In the genomic region with DNA sequence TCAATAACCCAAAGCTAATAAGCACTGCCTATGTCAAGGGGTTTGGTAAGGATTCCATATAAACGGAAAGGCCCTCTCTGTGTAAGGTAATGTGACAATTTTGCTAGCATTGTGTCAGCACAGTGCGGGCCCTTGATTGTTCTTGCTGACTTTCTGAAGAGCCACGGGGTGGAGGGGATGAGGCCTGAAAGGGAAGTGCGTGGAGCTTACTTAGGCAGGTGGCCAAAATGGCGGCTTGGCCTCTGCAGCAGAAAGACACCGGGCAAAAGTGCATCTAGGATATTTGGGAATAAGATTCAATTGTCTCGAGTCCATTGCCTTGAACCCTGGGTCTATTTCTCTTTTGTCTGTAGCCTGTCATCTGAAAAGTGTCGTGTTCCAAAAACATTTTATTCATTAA, we compare ENCODE assay signal across 13 cellular contexts.
DNase-seq lines count a peak whose midpoint lies in the region; ATAC-seq, FAIRE-seq and TF ChIP-seq lines count a peak whose summit lies in the region.
"Had no signal": no experiment of that assay in that cellular context is flagged by ENCODE, and none has a peak within 500 bp of the region (broad histone marks: within the 10 kb centered on the region; RNA-seq: fewer than 3 reads in every experiment).

No MANE protein-coding gene starts in this region.

- FAIRE-seq in HepG2 (lab: Jason Lieb, UNC) = no peak

- H3K9me3 Mint-ChIP-seq in MCF 10A (ENCODE audit: unreplicated experiment) = no peaks in the 10 kb centered on the region
- H3K9me3 Mint-ChIP-seq: activated naive CD4-positive, alpha-beta T cell treated with anti-CD3 and anti-CD28 coated beads, Interleukin-2, amount 50 U/mL, for 24 hours; CD4-positive, alpha-beta memory T cell had no signal

- 80% methylated on average over 8 of the region's 8 CpGs for WGBS in HUES64
- WGBS in HepG2 (ENCODE audit: low lambda C conversion rate) = 36% methylated on average over 8 of the region's 8 CpGs

- peak overlapping the region; percentile 63 for H3K27ac ChIP-seq in HUES64 (ENCODE audit: low read depth, low read length)
- H3K27ac ChIP-seq in skin epidermis = peak overlapping the region in 12 of 21 experiments; percentile 6 to 68 (median 36)
- no peak overlapping the region for H3K27ac ChIP-seq in HepG2 (ENCODE audit: extremely low read length, insufficient read depth, low read length)
- H3K27ac ChIP-seq: VCaP had no signal

- no peak for TF ChIP-seq RAD21 in HepG2 (CRISPR knock-in tag; IDR thresholded peaks at IDR 0.05)

- TF ChIP-seq EP300 in HepG2 (IDR thresholded peaks at IDR 0.05; ENCODE audit: low read depth in 2 of 2, low read length in 2 of 2) = no peak
- no peak for TF ChIP-seq EP300 in HepG2 (CRISPR knock-in tag; IDR thresholded peaks at IDR 0.05; ENCODE audit: borderline replicate concordance)

- no peak for DNase-seq in MCF 10A (ENCODE audit: unreplicated experiment)
- DNase-seq in iPS-NIHi7 (ENCODE audit: extremely low spot score) = peak; percentile 15
- DNase-seq in HepG2 (ENCODE audit: low spot score) = no peak
- DNase-seq in activated CD4-positive, alpha-beta T cell treated with anti-CD3 and anti-CD28 coated beads for 48 hours = no peak
- DNase-seq in stimulated activated naive CD4-positive, alpha-beta T cell (lab: John Stamatoyannopoulos, UW) = no peak
- DNase-seq: CD4-positive, alpha-beta memory T cell; glutamatergic neuron; NK-92 treated with Interleukin-12 subunit alpha and Interleukin-12 subunit beta, amount 100 ng/mL, for 24 hours had no signal

- ATAC-seq in HepG2 = no peak
- ATAC-seq in GM21526 (IDR thresholded peaks at IDR 0.05; ENCODE audit: low FRiP score, unreplicated experiment) = no peak

- H3K27me3 ChIP-seq in HUES64 (ENCODE audit: insufficient read depth, low read length) (no peaks in the 10 kb centered on the region), HepG2 (ENCODE audit: control insufficient read depth in 1 of 2, insufficient read depth in 2 of 2, low read length in 2 of 2) (no peaks in the 10 kb centered on the region; a peak in 1 of 5 replicates)

- BruUV-seq in MCF 10A (replicated peaks; lab: Mats Ljungman, UMichigan) (no TSS peak), HepG2 (replicated peaks; lab: Mats Ljungman, UMichigan) (no TSS peak)

- no peaks in the 10 kb centered on the region for H4K20me1 ChIP-seq in HepG2 (ENCODE audit: insufficient read depth, low read length)

- H3K4me1 Mint-ChIP-seq in MCF 10A (ENCODE audit: insufficient read depth, unreplicated experiment) = peaks cover 38% of the 10 kb centered on the region
- H3K4me1 Mint-ChIP-seq: activated naive CD4-positive, alpha-beta T cell treated with anti-CD3 and anti-CD28 coated beads, Interleukin-2, amount 50 U/mL, for 24 hours; CD4-positive, alpha-beta memory T cell had no signal

- H3K4me3 Mint-ChIP-seq in MCF 10A (ENCODE audit: unreplicated experiment) = peak overlapping the region; percentile 34
- H3K4me3 Mint-ChIP-seq: activated naive CD4-positive, alpha-beta T cell treated with anti-CD3 and anti-CD28 coated beads, Interleukin-2, amount 50 U/mL, for 24 hours; CD4-positive, alpha-beta memory T cell had no signal

- H3K9ac ChIP-seq in HUES64 (ENCODE audit: low read depth, low read length) = peak overlapping the region; percentile 14; the same call in 1 of the 2 replicates
- H3K9ac ChIP-seq in HepG2 (ENCODE audit: insufficient read depth, low read depth, low read length) = no peak overlapping the region

- H3K4me3 ChIP-seq in HUES64 (ENCODE audit: low read length) (0 out of 2 replicates have a peak overlapping the region, but pooled peaks have one; percentile 12), skin epidermis (no peak overlapping the region), HepG2 (replicated peaks in 1 of 3; ENCODE audit: insufficient read depth in 1 of 3, low read depth in 2 of 3, low read length in 3 of 3) (no peak overlapping the region)

- no peaks in the 10 kb centered on the region for H3K27me3 Mint-ChIP-seq in MCF 10A (ENCODE audit: insufficient read depth, unreplicated experiment)
- H3K27me3 Mint-ChIP-seq: activated naive CD4-positive, alpha-beta T cell treated with anti-CD3 and anti-CD28 coated beads, Interleukin-2, amount 50 U/mL, for 24 hours had no signal

- TF ChIP-seq CTCF in MCF 10A (IDR thresholded peaks at IDR 0.05; ENCODE audit: unreplicated experiment) (no peak), HepG2 (CRISPR knock-in tag; IDR thresholded peaks at IDR 0.05) (no peak)

- H3K79me2 ChIP-seq in HepG2 (ENCODE audit: insufficient read depth, low read length) = no peaks in the 10 kb centered on the region

- peaks cover 20% of the 10 kb centered on the region for H3K4me1 ChIP-seq in HUES64 (ENCODE audit: insufficient read depth, low read length)
- H3K4me1 ChIP-seq in HepG2 (ENCODE audit: insufficient read depth, low read length) = no peaks in the 10 kb centered on the region

- H3K4me2 ChIP-seq in HepG2 (ENCODE audit: low read depth, low read length) = no peak overlapping the region

- no peaks in the 10 kb centered on the region for H3K36me3 Mint-ChIP-seq in MCF 10A (ENCODE audit: insufficient read depth, unreplicated experiment)
- H3K36me3 Mint-ChIP-seq: activated naive CD4-positive, alpha-beta T cell treated with anti-CD3 and anti-CD28 coated beads, Interleukin-2, amount 50 U/mL, for 24 hours; CD4-positive, alpha-beta memory T cell had no signal

- H3K9me3 ChIP-seq in HUES64 (ENCODE audit: insufficient read depth, low read depth, low read length) (no peaks in the 10 kb centered on the region), HepG2 (ENCODE audit: low read length) (no peaks in the 10 kb centered on the region)

- CTCF ChIA-PET in MCF 10A (lab: Yijun Ruan, JAX) (interaction anchor here (0.6 to 1.3 kb wide), 11 partner anchors 16 to 607 kb away, joined by 3 to 4 read pairs (median 3); no protein-coding TSS in a partner anchor), HepG2 (lab: Yijun Ruan, JAX; ENCODE audit: low intra/inter-chr PET ratio, low total read pairs) (no interaction called here)

- no peaks in the 10 kb centered on the region for H3K36me3 ChIP-seq in HUES64 (ENCODE audit: insufficient read depth, low read length)
- H3K36me3 ChIP-seq in HepG2 (replicated peaks in 1 of 2; ENCODE audit: control insufficient read depth in 1 of 2, insufficient read depth in 2 of 2, low read length in 2 of 2) = no peaks in the 10 kb centered on the region

- POLR2A ChIA-PET in MCF 10A (lab: Yijun Ruan, JAX) = interaction anchor here (0.6 to 3.2 kb wide), 14 partner anchors 9 to 174 kb away, joined by 3 to 13 read pairs (median 4); a partner anchor contains a TSS
- POLR2A ChIA-PET in HepG2 (lab: Yijun Ruan, JAX) = no interaction called here

- peak overlapping the region; percentile 85 for H3K27ac Mint-ChIP-seq in MCF 10A (ENCODE audit: low read depth, unreplicated experiment)
- H3K27ac Mint-ChIP-seq: activated naive CD4-positive, alpha-beta T cell treated with anti-CD3 and anti-CD28 coated beads, Interleukin-2, amount 50 U/mL, for 24 hours; CD4-positive, alpha-beta memory T cell had no signal

- in situ Hi-C loops in HepG2 (cut with HindIII; ENCODE audit: extremely low pct_ligation_motif_present, low pct_unique_long_range_greater_than_20kb) = no loop called here

- H2AFZ ChIP-seq in HepG2 (ENCODE audit: low read length) = no peak overlapping the region

- no peak for TF ChIP-seq POLR2A in HepG2 (IDR thresholded peaks at IDR 0.05; ENCODE audit: insufficient read depth in 1 of 2, low read depth in 2 of 2, low read length in 2 of 2)

- intact Hi-C loops in MCF 10A (cut with micrococcal nuclease) = no loop called here
- intact Hi-C loops in HepG2 (cut with micrococcal nuclease; ENCODE audit: unreplicated experiment) = no loop called here

TF ChIP-seq in HepG2, 621 proteins besides CTCF, POLR2A, EP300 and RAD21 (continues in another document):
- TF ChIP-seq HNRNPLL (IDR thresholded peaks at IDR 0.05; ENCODE audit: low read depth, low read length, poor library complexity, severe bottlenecking) (no peak), CHCHD3 (CRISPR knock-in tag; IDR thresholded peaks at IDR 0.05) (no peak), ZNF772 (CRISPR knock-in tag; IDR thresholded peaks at IDR 0.05) (no peak), ZNF569 (CRISPR knock-in tag; IDR thresholded peaks at IDR 0.05; ENCODE audit: borderline replicate concordance) (no peak), ZBTB7B (CRISPR knock-in tag; IDR thresholded peaks at IDR 0.05) (no peak), ZFX (CRISPR knock-in tag; IDR thresholded peaks at IDR 0.05; ENCODE audit: low read depth) (no peak), ZNF562 (CRISPR knock-in tag; IDR thresholded peaks at IDR 0.05; ENCODE audit: borderline replicate concordance) (no peak), ETV5 (CRISPR knock-in tag; IDR thresholded peaks at IDR 0.05; ENCODE audit: borderline replicate concordance) (no peak), TEAD3 (CRISPR knock-in tag; optimal IDR thresholded peaks at IDR 0.05; ENCODE audit: borderline replicate concordance) (no peak)
- TF ChIP-seq, protein P1, sequence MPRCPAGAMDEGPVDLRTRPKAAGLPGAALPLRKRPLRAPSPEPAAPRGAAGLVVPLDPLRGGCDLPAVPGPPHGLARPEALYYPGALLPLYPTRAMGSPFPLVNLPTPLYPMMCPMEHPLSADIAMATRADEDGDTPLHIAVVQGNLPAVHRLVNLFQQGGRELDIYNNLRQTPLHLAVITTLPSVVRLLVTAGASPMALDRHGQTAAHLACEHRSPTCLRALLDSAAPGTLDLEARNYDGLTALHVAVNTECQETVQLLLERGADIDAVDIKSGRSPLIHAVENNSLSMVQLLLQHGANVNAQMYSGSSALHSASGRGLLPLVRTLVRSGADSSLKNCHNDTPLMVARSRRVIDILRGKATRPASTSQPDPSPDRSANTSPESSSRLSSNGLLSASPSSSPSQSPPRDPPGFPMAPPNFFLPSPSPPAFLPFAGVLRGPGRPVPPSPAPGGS (CRISPR knock-in tag; IDR thresholded peaks at IDR 0.05) = no peak
- TF ChIP-seq, protein P2, sequence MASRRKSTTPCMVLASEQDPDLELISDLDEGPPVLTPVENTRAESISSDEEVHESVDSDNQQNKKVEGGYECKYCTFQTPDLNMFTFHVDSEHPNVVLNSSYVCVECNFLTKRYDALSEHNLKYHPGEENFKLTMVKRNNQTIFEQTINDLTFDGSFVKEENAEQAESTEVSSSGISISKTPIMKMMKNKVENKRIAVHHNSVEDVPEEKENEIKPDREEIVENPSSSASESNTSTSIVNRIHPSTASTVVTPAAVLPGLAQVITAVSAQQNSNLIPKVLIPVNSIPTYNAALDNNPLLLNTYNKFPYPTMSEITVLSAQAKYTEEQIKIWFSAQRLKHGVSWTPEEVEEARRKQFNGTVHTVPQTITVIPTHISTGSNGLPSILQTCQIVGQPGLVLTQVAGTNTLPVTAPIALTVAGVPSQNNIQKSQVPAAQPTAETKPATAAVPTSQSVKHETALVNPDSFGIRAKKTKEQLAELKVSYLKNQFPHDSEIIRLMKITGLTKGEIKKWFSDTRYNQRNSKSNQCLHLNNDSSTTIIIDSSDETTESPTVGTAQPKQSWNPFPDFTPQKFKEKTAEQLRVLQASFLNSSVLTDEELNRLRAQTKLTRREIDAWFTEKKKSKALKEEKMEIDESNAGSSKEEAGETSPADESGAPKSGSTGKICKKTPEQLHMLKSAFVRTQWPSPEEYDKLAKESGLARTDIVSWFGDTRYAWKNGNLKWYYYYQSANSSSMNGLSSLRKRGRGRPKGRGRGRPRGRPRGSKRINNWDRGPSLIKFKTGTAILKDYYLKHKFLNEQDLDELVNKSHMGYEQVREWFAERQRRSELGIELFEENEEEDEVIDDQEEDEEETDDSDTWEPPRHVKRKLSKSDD (CRISPR knock-in tag; IDR thresholded peaks at IDR 0.05; ENCODE audit: low read depth) = no peak
